In genomic region chr4:6299875-6300274, GRCh38 we compare ENCODE assay signal across 8 cellular contexts.
"Had no signal": no experiment of that assay in that cellular context is flagged by ENCODE, and none has a peak within 500 bp of the region (broad histone marks: within the 10 kb centered on the region; RNA-seq: fewer than 3 reads in every experiment).

No MANE protein-coding gene starts in this region.

- H3K4me1 ChIP-seq: HAP-1 had no signal

- H3K4me3 Mint-ChIP-seq: GM23338, HFFc6 had no signal

- H3K4me3 ChIP-seq: GM23248, GM23338, HAP-1 had no signal

- H3K9me3 ChIP-seq: HAP-1 had no signal

- H3K27ac ChIP-seq: GM23248 had no signal

- H3K9ac ChIP-seq: GM23248 had no signal

- H3K4me1 Mint-ChIP-seq: GM23338 had no signal

- H2AFZ ChIP-seq: GM23248, GM23338 had no signal

- H3K9me3 Mint-ChIP-seq: GM23338, HFFc6 had no signal

- H3K4me2 ChIP-seq: GM23338 had no signal

- ATAC-seq: GM23338, HCT116 had no signal

- H3K27ac Mint-ChIP-seq: GM23338, HFFc6 had no signal

- DNase-seq: GM23248, GOT3, H7, HCEC 1CT, HFFc6 had no signal

- H3K36me3 ChIP-seq: HAP-1 had no signal
